27 cellular contexts compared by ENCODE assay signal in the genomic region with DNA sequence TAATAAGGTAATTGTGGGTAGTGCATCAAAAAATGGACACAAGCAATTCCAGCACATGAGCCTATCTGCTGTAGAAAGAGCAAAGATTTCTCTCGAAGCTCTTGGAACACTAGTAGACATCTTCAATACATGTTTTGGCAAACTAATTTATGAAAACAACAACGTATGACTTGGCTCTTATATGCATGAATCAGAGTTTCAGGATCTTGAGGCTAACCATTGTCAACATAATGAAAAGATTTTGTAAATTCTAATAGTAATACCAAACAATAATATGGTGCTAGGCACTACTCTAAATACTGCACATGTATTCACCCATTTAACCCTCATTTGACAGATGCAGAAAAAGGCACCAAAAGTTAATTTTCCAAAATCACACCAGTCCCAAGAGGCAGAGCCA.
"Had no signal": no experiment of that assay in that cellular context is flagged by ENCODE, and none has a peak within 500 bp of the region (broad histone marks: within the 10 kb centered on the region; RNA-seq: fewer than 3 reads in every experiment).

No MANE protein-coding gene starts in this region.

- H2AFZ ChIP-seq: hepatocyte had no signal

- H3K36me3 ChIP-seq: esophagus muscularis mucosa, gastroesophageal sphincter, heart left ventricle, left lung, ovary, sigmoid colon, suprapubic skin, transverse colon, upper lobe of right lung, uterus had no signal

- H3K4me1 ChIP-seq: esophagus muscularis mucosa, foreskin keratinocyte, gastroesophageal sphincter, heart left ventricle, left lung, psoas muscle, sigmoid colon, suprapubic skin, transverse colon, upper lobe of right lung, uterus had no signal

- H3K79me2 ChIP-seq: hepatocyte had no signal

- H3K4me2 ChIP-seq: hepatocyte had no signal

- DNase-seq: dorsolateral prefrontal cortex; effector CD4-positive, alpha-beta T cell; foreskin keratinocyte; heart left ventricle; left cardiac atrium; left lung; naive thymus-derived CD8-positive, alpha-beta T cell; nephron progenitor cell; nucleus accumbens; ovary; posterior cingulate gyrus; psoas muscle; right cardiac atrium; sigmoid colon; stimulated activated CD4-positive, alpha-beta T cell treated with anti-CD3 and anti-CD28 coated beads, Interleukin-15, amount 100 ng/mL, for 24 hours; stimulated activated CD4-positive, alpha-beta T cell treated with anti-CD3 and anti-CD28 coated beads, Interleukin-2, amount 100 ng/mL, for 48 hours; stimulated activated CD8-positive, alpha-beta memory T cell treated with anti-CD3 and anti-CD28 coated beads, Interleukin-4, amount 100 ng/mL, for 48 hours; stimulated activated naive CD4-positive, alpha-beta T cell; stimulated activated naive CD8-positive, alpha-beta T cell treated with anti-CD3 and anti-CD28 coated beads, Interleukin-15, amount 100 ng/mL, for 72 hours; transverse colon; upper lobe of right lung; uterus had no signal

- H3K27me3 ChIP-seq: esophagus muscularis mucosa, foreskin keratinocyte, gastroesophageal sphincter, heart left ventricle, hepatocyte, left lung, ovary, sigmoid colon, suprapubic skin, transverse colon, upper lobe of right lung, uterus had no signal

- H3K4me3 ChIP-seq: dorsolateral prefrontal cortex, esophagus muscularis mucosa, gastroesophageal sphincter, heart left ventricle, hepatocyte, left lung, ovary, psoas muscle, sigmoid colon, skin epidermis, suprapubic skin, transverse colon, upper lobe of right lung, uterus had no signal

- H3K9me3 ChIP-seq: esophagus muscularis mucosa, gastroesophageal sphincter, heart left ventricle, left lung, ovary, psoas muscle, sigmoid colon, suprapubic skin, transverse colon, upper lobe of right lung, uterus had no signal

- H3K27ac ChIP-seq: dorsolateral prefrontal cortex, esophagus muscularis mucosa, foreskin keratinocyte, gastroesophageal sphincter, heart left ventricle, hepatocyte, left lung, ovary, psoas muscle, sigmoid colon, skin epidermis, suprapubic skin, transverse colon, upper lobe of right lung, uterus had no signal
